In the genomic region with DNA sequence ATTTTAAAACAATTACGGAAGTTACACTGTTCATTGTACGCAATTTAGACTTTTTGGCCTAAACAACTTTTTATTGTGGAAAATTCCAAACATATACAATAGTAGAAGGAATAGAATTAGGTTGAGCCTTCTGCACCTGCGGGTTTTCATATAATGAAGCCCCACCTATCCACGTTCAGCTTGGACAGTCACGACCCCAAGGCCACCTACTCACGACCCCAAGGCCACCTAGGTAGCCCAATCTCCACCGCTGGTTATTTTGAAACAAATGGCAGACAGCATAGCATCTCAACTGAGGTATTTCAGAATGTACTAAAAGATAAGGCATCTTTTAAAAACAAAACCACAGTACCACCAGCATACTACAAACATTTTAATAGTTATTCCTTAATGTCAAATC, we compare ENCODE assay signal across 8 cellular contexts. TPM values are rescaled to one million over a fixed set of nuclear protein-coding genes. Genes with fewer than 3 reads are reported as not detected.
DNase-seq lines count a peak whose midpoint lies in the region; TF ChIP-seq lines count a peak whose summit lies in the region.

No MANE protein-coding gene starts in this region.

- H3K9me3 ChIP-seq in BLaER1 (no peaks in the 10 kb centered on the region), duodenal mucosa (ENCODE audit: control insufficient read depth in 1 of 2, low read length in 2 of 2) (no peaks in the 10 kb centered on the region), neural cell (ENCODE audit: low read length) (no peaks in the 10 kb centered on the region)

- no peaks in the 10 kb centered on the region for H3F3A ChIP-seq in neural cell (ENCODE audit: insufficient read depth, low read length, poor library complexity, severe bottlenecking)

- no peak for TF ChIP-seq CTCF in NB4 (IDR thresholded peaks at IDR 0.05; ENCODE audit: low read depth, low read length)
- no peak for TF ChIP-seq CTCF in neural cell (IDR thresholded peaks at IDR 0.05; ENCODE audit: poor library complexity, severe bottlenecking)

- H3K4me1 ChIP-seq in BLaER1: peaks cover 85% of the 10 kb centered on the region
- peaks cover 43 to 54% of the 10 kb centered on the region in 2 donors for H3K4me1 ChIP-seq in duodenal mucosa (ENCODE audit: control insufficient read depth in 1 of 2, insufficient read depth in 2 of 2, low read length in 2 of 2)

- H3K9ac ChIP-seq in BLaER1 (peak overlapping the region; percentile 87), duodenal mucosa (ENCODE audit: low read depth in 1 of 2, low read length in 2 of 2) (peak overlapping the region; percentile 88 to 96), neural cell (ENCODE audit: low read length) (no peak overlapping the region)

- H3K9me2 ChIP-seq in neural cell (ENCODE audit: insufficient read depth, low read length): no peaks in the 10 kb centered on the region

- no peak for TF ChIP-seq RAD21 in neural cell (conservative IDR thresholded peaks at IDR 0.05)

- H3K79me2 ChIP-seq in neural cell (replicated peaks; ENCODE audit: insufficient read depth, low read length): no peaks in the 10 kb centered on the region

- H4K20me1 ChIP-seq in BLaER1 (peaks cover 9% of the 10 kb centered on the region; the same call in 1 of the 2 replicates), neural cell (ENCODE audit: insufficient read depth) (no peaks in the 10 kb centered on the region)

- H3K4me2 ChIP-seq in BLaER1 (peak overlapping the region; percentile 89), neural cell (ENCODE audit: low read length) (peak overlapping the region; percentile 42)

- TF ChIP-seq EP300 in neural cell (conservative IDR thresholded peaks at IDR 0.05; ENCODE audit: poor library complexity, severe bottlenecking): no peak

- H3K27ac ChIP-seq in BLaER1: peak overlapping the region; percentile 85
- H3K27ac ChIP-seq in duodenal mucosa (ENCODE audit: low read depth, low read length): no peak overlapping the region
- H3K27ac ChIP-seq in neural cell (ENCODE audit: low read length): no peak overlapping the region

- no peak overlapping the region for H2AFZ ChIP-seq in neural cell (ENCODE audit: low read depth, low read length)

- H3K4me3 ChIP-seq in BLaER1: peak overlapping the region; percentile 83
- peak overlapping the region; percentile 93 for H3K4me3 ChIP-seq in NB4 (ENCODE audit: low read depth, low read length)
- peak overlapping the region; percentile 92 to 95 for H3K4me3 ChIP-seq in duodenal mucosa (ENCODE audit: low read depth in 1 of 2, low read length in 2 of 2)
- peak overlapping the region; percentile 70 for H3K4me3 ChIP-seq in neural cell (ENCODE audit: low read length)

- no peaks in the 10 kb centered on the region for H3K27me3 ChIP-seq in BLaER1
- H3K27me3 ChIP-seq in duodenal mucosa (ENCODE audit: control insufficient read depth in 1 of 2, insufficient read depth in 2 of 2, low read length in 2 of 2): no peaks in the 10 kb centered on the region
- peaks cover 34% of the 10 kb centered on the region for H3K27me3 ChIP-seq in neural cell (ENCODE audit: insufficient read depth, low read depth, low read length)

- TF ChIP-seq POLR2A in NB4 (IDR thresholded peaks at IDR 0.05; ENCODE audit: extremely low read depth, insufficient read length): no peak

- H3K36me3 ChIP-seq in BLaER1 (no peaks in the 10 kb centered on the region), duodenal mucosa (ENCODE audit: control insufficient read depth in 1 of 2, insufficient read depth in 2 of 2, low read length in 2 of 2) (no peaks in the 10 kb centered on the region), neural cell (ENCODE audit: insufficient read depth, low read length) (no peaks in the 10 kb centered on the region)

- DNase-seq in NB4 (ENCODE audit: low read depth): peak; percentile 38
- DNase-seq in NCI-H128 (lab: John Stamatoyannopoulos, UW; ENCODE audit: unreplicated experiment): no peak
- no peak for DNase-seq in NCI-H524 (lab: John Stamatoyannopoulos, UW)
- no peak for DNase-seq in amniotic stem cell (lab: John Stamatoyannopoulos, UW)
- no peak for DNase-seq in H4 (ENCODE audit: low spot score)

TF ChIP-seq in neural cell, 6 proteins besides CTCF, POLR2A, EP300 and RAD21:
- TF ChIP-seq POLR2AphosphoS5 (IDR thresholded peaks at IDR 0.05): no peak
- TF ChIP-seq, protein P1, sequence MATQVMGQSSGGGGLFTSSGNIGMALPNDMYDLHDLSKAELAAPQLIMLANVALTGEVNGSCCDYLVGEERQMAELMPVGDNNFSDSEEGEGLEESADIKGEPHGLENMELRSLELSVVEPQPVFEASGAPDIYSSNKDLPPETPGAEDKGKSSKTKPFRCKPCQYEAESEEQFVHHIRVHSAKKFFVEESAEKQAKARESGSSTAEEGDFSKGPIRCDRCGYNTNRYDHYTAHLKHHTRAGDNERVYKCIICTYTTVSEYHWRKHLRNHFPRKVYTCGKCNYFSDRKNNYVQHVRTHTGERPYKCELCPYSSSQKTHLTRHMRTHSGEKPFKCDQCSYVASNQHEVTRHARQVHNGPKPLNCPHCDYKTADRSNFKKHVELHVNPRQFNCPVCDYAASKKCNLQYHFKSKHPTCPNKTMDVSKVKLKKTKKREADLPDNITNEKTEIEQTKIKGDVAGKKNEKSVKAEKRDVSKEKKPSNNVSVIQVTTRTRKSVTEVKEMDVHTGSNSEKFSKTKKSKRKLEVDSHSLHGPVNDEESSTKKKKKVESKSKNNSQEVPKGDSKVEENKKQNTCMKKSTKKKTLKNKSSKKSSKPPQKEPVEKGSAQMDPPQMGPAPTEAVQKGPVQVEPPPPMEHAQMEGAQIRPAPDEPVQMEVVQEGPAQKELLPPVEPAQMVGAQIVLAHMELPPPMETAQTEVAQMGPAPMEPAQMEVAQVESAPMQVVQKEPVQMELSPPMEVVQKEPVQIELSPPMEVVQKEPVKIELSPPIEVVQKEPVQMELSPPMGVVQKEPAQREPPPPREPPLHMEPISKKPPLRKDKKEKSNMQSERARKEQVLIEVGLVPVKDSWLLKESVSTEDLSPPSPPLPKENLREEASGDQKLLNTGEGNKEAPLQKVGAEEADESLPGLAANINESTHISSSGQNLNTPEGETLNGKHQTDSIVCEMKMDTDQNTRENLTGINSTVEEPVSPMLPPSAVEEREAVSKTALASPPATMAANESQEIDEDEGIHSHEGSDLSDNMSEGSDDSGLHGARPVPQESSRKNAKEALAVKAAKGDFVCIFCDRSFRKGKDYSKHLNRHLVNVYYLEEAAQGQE (IDR thresholded peaks at IDR 0.05; ENCODE audit: borderline replicate concordance): no peak
- no peak for TF ChIP-seq TAF1 (IDR thresholded peaks at IDR 0.05; ENCODE audit: low read depth)
- TF ChIP-seq SMC3 (conservative IDR thresholded peaks at IDR 0.05; ENCODE audit: poor library complexity): no peak
- no peak for TF ChIP-seq EZH2 (IDR thresholded peaks at IDR 0.05; ENCODE audit: borderline replicate concordance, insufficient read depth, low read length, poor library complexity, severe bottlenecking)
- no peak for TF ChIP-seq MXI1 (conservative IDR thresholded peaks at IDR 0.05; ENCODE audit: poor library complexity, severe bottlenecking)

RNA-seq across cellular contexts. Expression of a gene that starts 0.6 kb away (rescaled TPM):
- polyA plus RNA-seq in neural cell: not detected in 2 replicates
- polyA minus RNA-seq in neural cell: not detected in 2 replicates
- 6.6 and 8.4 TPM in 2 replicates for total RNA-seq in H4 (2014; rRNA removed; shearing (Covaris generic))

RNA-seq across cellular contexts. Expression of a gene that starts 28.2 kb away (rescaled TPM):
- not detected in 2 replicates for polyA plus RNA-seq in neural cell
- not detected in 2 replicates for polyA minus RNA-seq in neural cell
- not detected in 2 replicates for total RNA-seq in H4 (2014; rRNA removed; shearing (Covaris generic))

RNA-seq across cellular contexts. Expression of a gene that starts 58.0 kb away (rescaled TPM):
- polyA plus RNA-seq in neural cell: 76.0 and 98.7 TPM in 2 replicates
- polyA minus RNA-seq in neural cell: 59.9 and 62.4 TPM in 2 replicates
- 70.1 and 86.3 TPM in 2 replicates for total RNA-seq in H4 (2014; rRNA removed; shearing (Covaris generic))
